27 cellular contexts compared by ENCODE assay signal in the genomic region with DNA sequence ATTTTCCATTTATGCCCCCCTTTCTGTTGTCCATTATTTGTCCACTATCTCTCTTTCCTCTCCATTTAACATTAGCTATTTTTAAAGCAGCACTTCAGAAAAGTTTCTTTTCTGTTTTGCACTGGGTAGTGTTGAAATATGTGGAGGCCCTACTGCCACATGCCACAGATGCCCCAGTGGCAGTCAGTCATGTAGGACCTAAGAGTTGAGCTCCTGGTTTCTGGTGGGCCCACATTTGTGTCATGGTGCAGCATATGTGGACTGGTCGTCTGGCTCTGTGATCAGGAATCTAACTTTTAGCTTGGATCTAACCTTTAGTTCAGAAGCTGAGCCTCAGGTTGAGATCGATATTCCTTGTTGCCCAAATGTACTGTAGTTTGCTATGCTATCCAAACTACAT. TPM values are rescaled to one million over a fixed set of nuclear protein-coding genes. Genes with fewer than 3 reads are reported as not detected.
DNase-seq lines count a peak whose midpoint lies in the region; ATAC-seq and TF ChIP-seq lines count a peak whose summit lies in the region.
"Had no signal": no experiment of that assay in that cellular context is flagged by ENCODE, and none has a peak within 500 bp of the region (broad histone marks: within the 10 kb centered on the region; RNA-seq: fewer than 3 reads in every experiment).

No MANE protein-coding gene starts in this region.

- peak overlapping the region; percentile 79 for H3K27ac Mint-ChIP-seq in activated naive CD8-positive, alpha-beta T cell
- no peak overlapping the region for H3K27ac Mint-ChIP-seq in activated naive CD8-positive, alpha-beta T cell treated with anti-CD3 and anti-CD28 coated beads for 36 hours
- peak overlapping the region; percentile 41 for H3K27ac Mint-ChIP-seq in nephron progenitor cell
- H3K27ac Mint-ChIP-seq: activated naive CD4-positive, alpha-beta T cell treated with anti-CD3 and anti-CD28 coated beads, Interleukin-2, amount 50 U/mL, for 72 hours had no signal

- H3K4me3 Mint-ChIP-seq in activated naive CD8-positive, alpha-beta T cell = no peak overlapping the region
- no peak overlapping the region for H3K4me3 Mint-ChIP-seq in activated naive CD8-positive, alpha-beta T cell treated with anti-CD3 and anti-CD28 coated beads for 36 hours
- H3K4me3 Mint-ChIP-seq in nephron progenitor cell = no peak overlapping the region
- H3K4me3 Mint-ChIP-seq: CD4-positive, alpha-beta memory T cell had no signal

- H3K27ac ChIP-seq in caudate nucleus (ENCODE audit: low read depth, low read length) (peak overlapping the region; percentile 95), temporal lobe (ENCODE audit: low read depth, low read length) (peak overlapping the region; percentile 92)
- H3K27ac ChIP-seq: colonic mucosa, gastroesophageal sphincter, lower lobe of right lung, stomach had no signal

- no peak for TF ChIP-seq CTCF in nephron progenitor cell (IDR thresholded peaks at IDR 0.05)

- no peak for ATAC-seq in HG02678 (IDR thresholded peaks at IDR 0.05; ENCODE audit: unreplicated experiment)
- ATAC-seq in GM21717 (IDR thresholded peaks at IDR 0.05; ENCODE audit: unreplicated experiment) = no peak
- ATAC-seq: activated naive CD4-positive, alpha-beta T cell treated with anti-CD3 and anti-CD28 coated beads, Interleukin-2, amount 50 U/mL, for 72 hours; gastroesophageal sphincter; HCT116; lower lobe of right lung had no signal

- no peak for DNase-seq in activated naive CD8-positive, alpha-beta T cell treated with anti-CD3 and anti-CD28 coated beads for 36 hours
- DNase-seq in caudate nucleus (lab: John Stamatoyannopoulos, UW) (peak in 1 of 61 donors; percentile 11), nephron progenitor cell (no peak), erythroblast (lab: John Stamatoyannopoulos, UW) (no peak)
- DNase-seq: 8988T; activated CD4-positive, alpha-beta T cell treated with anti-CD3 and anti-CD28 coated beads, Interleukin-2, amount 50 U/mL, for 4 hours; activated CD4-positive, CD25-positive, alpha-beta regulatory T cell; activated CD8-positive, alpha-beta memory T cell treated with anti-CD3 and anti-CD28 coated beads, Interleukin-2, amount 50 U/mL, for 4 hours; CD4-positive, alpha-beta memory T cell; colonic mucosa; DMS 273 treated with DMSO at 0.1 percent for 48 hours; lower lobe of right lung; NCI-H2081; NCI-H226; NCI-H748 treated with DMSO at 0.1 percent for 48 hours; right cardiac atrium; stomach; SW 1271; T1000; trophoblast cell had no signal

- H3K27me3 Mint-ChIP-seq in activated naive CD8-positive, alpha-beta T cell = no peaks in the 10 kb centered on the region
- H3K27me3 Mint-ChIP-seq in activated naive CD8-positive, alpha-beta T cell treated with anti-CD3 and anti-CD28 coated beads for 36 hours = no peaks in the 10 kb centered on the region
- no peaks in the 10 kb centered on the region for H3K27me3 Mint-ChIP-seq in nephron progenitor cell (ENCODE audit: low read depth, poor library complexity)
- H3K27me3 Mint-ChIP-seq: CD4-positive, alpha-beta memory T cell had no signal

- H3K9me3 Mint-ChIP-seq in activated naive CD8-positive, alpha-beta T cell (ENCODE audit: low read depth) = no peaks in the 10 kb centered on the region
- no peaks in the 10 kb centered on the region for H3K9me3 Mint-ChIP-seq in activated naive CD8-positive, alpha-beta T cell treated with anti-CD3 and anti-CD28 coated beads for 36 hours
- H3K9me3 Mint-ChIP-seq in nephron progenitor cell = peaks cover 5% of the 10 kb centered on the region
- H3K9me3 Mint-ChIP-seq: activated naive CD4-positive, alpha-beta T cell treated with anti-CD3 and anti-CD28 coated beads, Interleukin-2, amount 50 U/mL, for 72 hours; CD4-positive, alpha-beta memory T cell had no signal

- TF ChIP-seq POLR2A in erythroblast (IDR thresholded peaks at IDR 0.05; ENCODE audit: low read length) = no peak

- H3K4me1 Mint-ChIP-seq in activated naive CD8-positive, alpha-beta T cell (ENCODE audit: low read depth) = no peaks in the 10 kb centered on the region
- peaks cover 2% of the 10 kb centered on the region for H3K4me1 Mint-ChIP-seq in activated naive CD8-positive, alpha-beta T cell treated with anti-CD3 and anti-CD28 coated beads for 36 hours
- H3K4me1 Mint-ChIP-seq in nephron progenitor cell = peaks cover 38% of the 10 kb centered on the region

- H3K36me3 Mint-ChIP-seq in activated naive CD8-positive, alpha-beta T cell = peaks cover 6% of the 10 kb centered on the region
- no peaks in the 10 kb centered on the region for H3K36me3 Mint-ChIP-seq in activated naive CD8-positive, alpha-beta T cell treated with anti-CD3 and anti-CD28 coated beads for 36 hours
- no peaks in the 10 kb centered on the region for H3K36me3 Mint-ChIP-seq in nephron progenitor cell (ENCODE audit: low read depth)
- H3K36me3 Mint-ChIP-seq: activated naive CD4-positive, alpha-beta T cell treated with anti-CD3 and anti-CD28 coated beads, Interleukin-2, amount 50 U/mL, for 72 hours had no signal

RNA-seq across cellular contexts. Expression of gene HFE, which starts 54.8 kb away (rescaled TPM):
- under 1 TPM; 0.76 to 0.80 TPM for total RNA-seq in activated naive CD8-positive, alpha-beta T cell treated with anti-CD3 and anti-CD28 coated beads for 36 hours
- total RNA-seq in temporal lobe = 1.2 TPM
